16 cellular contexts compared by ENCODE assay signal in the genomic region with DNA sequence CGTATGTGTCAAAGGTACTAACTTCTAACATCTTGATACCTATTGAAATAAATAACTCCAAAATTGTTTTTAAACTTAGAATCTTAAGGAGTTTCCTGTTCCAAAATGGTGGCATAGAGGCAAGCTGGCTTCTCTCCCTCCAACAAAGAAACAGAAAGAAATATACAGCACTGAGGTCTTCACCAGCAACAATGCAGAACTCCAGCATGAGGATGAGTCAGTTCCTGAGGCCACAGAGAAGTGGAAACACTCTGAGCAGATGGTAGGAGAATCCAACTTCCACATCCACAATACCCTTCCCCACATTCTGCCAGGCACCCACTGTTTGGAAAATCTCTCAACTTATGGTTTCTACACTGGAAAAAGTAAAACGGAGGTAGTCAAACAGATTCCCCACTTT. TPM values are rescaled to one million over a fixed set of nuclear protein-coding genes. Genes with fewer than 3 reads are reported as not detected.
DNase-seq lines count a peak whose midpoint lies in the region; ATAC-seq and TF ChIP-seq lines count a peak whose summit lies in the region.
"Had no signal": no experiment of that assay in that cellular context is flagged by ENCODE, and none has a peak within 500 bp of the region (broad histone marks: within the 10 kb centered on the region; RNA-seq: fewer than 3 reads in every experiment).

No MANE protein-coding gene starts in this region.

- H3K27ac Mint-ChIP-seq in GM23338: no peak overlapping the region
- H3K27ac Mint-ChIP-seq: HFFc6 had no signal

- H3K36me3 Mint-ChIP-seq in GM23338 (ENCODE audit: low read depth): no peaks in the 10 kb centered on the region

- H4K20me1 ChIP-seq in GM23338 (replicated peaks; ENCODE audit: insufficient read depth): no peaks in the 10 kb centered on the region

- no peaks in the 10 kb centered on the region for H3K79me2 ChIP-seq in GM23338 (replicated peaks; ENCODE audit: insufficient read depth)

- H3K36me3 ChIP-seq in GM23338 (ENCODE audit: insufficient read depth) (no peaks in the 10 kb centered on the region), brain microvascular endothelial cell (replicated peaks) (no peaks in the 10 kb centered on the region)
- H3K36me3 ChIP-seq: MG63 had no signal

- no peaks in the 10 kb centered on the region for H3K9me2 ChIP-seq in GM23338 (ENCODE audit: insufficient read depth)

- ATAC-seq in GM23338: no peak

- H3K4me3 Mint-ChIP-seq in GM23338: no peak overlapping the region
- H3K4me3 Mint-ChIP-seq: HFFc6 had no signal

- no peaks in the 10 kb centered on the region for H3K4me1 Mint-ChIP-seq in GM23338

- no peaks in the 10 kb centered on the region for H3F3A ChIP-seq in GM23338 (replicated peaks; ENCODE audit: low read depth)

- no peak overlapping the region for H3K4me2 ChIP-seq in GM23338

- peak overlapping the region; percentile 58; the same call in 1 of the 2 replicates for H2AFZ ChIP-seq in GM23338

- TF ChIP-seq CTCF in AG10803 (conservative IDR thresholded peaks at IDR 0.05; ENCODE audit: low read length) (no peak), GM23338 (conservative IDR thresholded peaks at IDR 0.05; ENCODE audit: low read depth in 2 of 2) (no peak), brain microvascular endothelial cell (IDR thresholded peaks at IDR 0.05; ENCODE audit: low read depth, low read length, missing control alignments) (no peak)

- in situ Hi-C loops in brain microvascular endothelial cell (cut with HindIII; ENCODE audit: low pct_ligation_motif_present, low sequenced_read_pairs): no loop called here

- H3K27me3 Mint-ChIP-seq in GM23338 (ENCODE audit: insufficient read depth, low read depth, poor library complexity): peaks cover 3% of the 10 kb centered on the region

- intact Hi-C loops in cardiac septum (cut with DNase I): no loop called here

- no peaks in the 10 kb centered on the region for H3K4me1 ChIP-seq in GM23338 (ENCODE audit: insufficient read depth)

- no peaks in the 10 kb centered on the region for H3K27me3 ChIP-seq in GM23338 (ENCODE audit: insufficient read depth)
- H3K27me3 ChIP-seq in brain microvascular endothelial cell (replicated peaks): no peaks in the 10 kb centered on the region
- H3K27me3 ChIP-seq: MG63 had no signal

- H3K9me3 Mint-ChIP-seq in GM23338: no peaks in the 10 kb centered on the region

- DNase-seq in AG10803 (ENCODE audit: low read depth): peak; percentile 1
- no peak for DNase-seq in GM23338 (ENCODE audit: low spot score)
- DNase-seq in brain microvascular endothelial cell: peak; percentile 15
- DNase-seq in foreskin melanocyte: peak; percentile 11
- DNase-seq in NAMALWA (ENCODE audit: low spot score): no peak
- DNase-seq in NK-92 treated with Interleukin-12 subunit alpha and Interleukin-12 subunit beta, amount 100 ng/mL, for 24 hours (lab: John Stamatoyannopoulos, UW): no peak
- no peak for DNase-seq in cardiac septum (ENCODE audit: low spot score)
- DNase-seq in NCI-H2081 (lab: John Stamatoyannopoulos, UW): no peak
- DNase-seq: COR-L47, GOT3, HFFc6, KBM-7, MG63, NCI-H146, NCI-H226 had no signal

- H3K27ac ChIP-seq in GM23338 (ENCODE audit: low read depth): no peak overlapping the region
- no peak overlapping the region for H3K27ac ChIP-seq in brain microvascular endothelial cell
- H3K27ac ChIP-seq: C4-2B had no signal

- H3K4me3 ChIP-seq in AG10803 (ENCODE audit: low read length) (no peak overlapping the region), GM23338 (no peak overlapping the region), brain microvascular endothelial cell (ENCODE audit: low read depth, low read length) (no peak overlapping the region)
- H3K4me3 ChIP-seq: MG63 had no signal

TF ChIP-seq in GM23338, 12 proteins besides CTCF, POLR2A, EP300 and RAD21 (continues in another document):
- TF ChIP-seq ZNF114 (CRISPR knock-in tag; IDR thresholded peaks at IDR 0.05): no peak
- TF ChIP-seq, protein P1, sequence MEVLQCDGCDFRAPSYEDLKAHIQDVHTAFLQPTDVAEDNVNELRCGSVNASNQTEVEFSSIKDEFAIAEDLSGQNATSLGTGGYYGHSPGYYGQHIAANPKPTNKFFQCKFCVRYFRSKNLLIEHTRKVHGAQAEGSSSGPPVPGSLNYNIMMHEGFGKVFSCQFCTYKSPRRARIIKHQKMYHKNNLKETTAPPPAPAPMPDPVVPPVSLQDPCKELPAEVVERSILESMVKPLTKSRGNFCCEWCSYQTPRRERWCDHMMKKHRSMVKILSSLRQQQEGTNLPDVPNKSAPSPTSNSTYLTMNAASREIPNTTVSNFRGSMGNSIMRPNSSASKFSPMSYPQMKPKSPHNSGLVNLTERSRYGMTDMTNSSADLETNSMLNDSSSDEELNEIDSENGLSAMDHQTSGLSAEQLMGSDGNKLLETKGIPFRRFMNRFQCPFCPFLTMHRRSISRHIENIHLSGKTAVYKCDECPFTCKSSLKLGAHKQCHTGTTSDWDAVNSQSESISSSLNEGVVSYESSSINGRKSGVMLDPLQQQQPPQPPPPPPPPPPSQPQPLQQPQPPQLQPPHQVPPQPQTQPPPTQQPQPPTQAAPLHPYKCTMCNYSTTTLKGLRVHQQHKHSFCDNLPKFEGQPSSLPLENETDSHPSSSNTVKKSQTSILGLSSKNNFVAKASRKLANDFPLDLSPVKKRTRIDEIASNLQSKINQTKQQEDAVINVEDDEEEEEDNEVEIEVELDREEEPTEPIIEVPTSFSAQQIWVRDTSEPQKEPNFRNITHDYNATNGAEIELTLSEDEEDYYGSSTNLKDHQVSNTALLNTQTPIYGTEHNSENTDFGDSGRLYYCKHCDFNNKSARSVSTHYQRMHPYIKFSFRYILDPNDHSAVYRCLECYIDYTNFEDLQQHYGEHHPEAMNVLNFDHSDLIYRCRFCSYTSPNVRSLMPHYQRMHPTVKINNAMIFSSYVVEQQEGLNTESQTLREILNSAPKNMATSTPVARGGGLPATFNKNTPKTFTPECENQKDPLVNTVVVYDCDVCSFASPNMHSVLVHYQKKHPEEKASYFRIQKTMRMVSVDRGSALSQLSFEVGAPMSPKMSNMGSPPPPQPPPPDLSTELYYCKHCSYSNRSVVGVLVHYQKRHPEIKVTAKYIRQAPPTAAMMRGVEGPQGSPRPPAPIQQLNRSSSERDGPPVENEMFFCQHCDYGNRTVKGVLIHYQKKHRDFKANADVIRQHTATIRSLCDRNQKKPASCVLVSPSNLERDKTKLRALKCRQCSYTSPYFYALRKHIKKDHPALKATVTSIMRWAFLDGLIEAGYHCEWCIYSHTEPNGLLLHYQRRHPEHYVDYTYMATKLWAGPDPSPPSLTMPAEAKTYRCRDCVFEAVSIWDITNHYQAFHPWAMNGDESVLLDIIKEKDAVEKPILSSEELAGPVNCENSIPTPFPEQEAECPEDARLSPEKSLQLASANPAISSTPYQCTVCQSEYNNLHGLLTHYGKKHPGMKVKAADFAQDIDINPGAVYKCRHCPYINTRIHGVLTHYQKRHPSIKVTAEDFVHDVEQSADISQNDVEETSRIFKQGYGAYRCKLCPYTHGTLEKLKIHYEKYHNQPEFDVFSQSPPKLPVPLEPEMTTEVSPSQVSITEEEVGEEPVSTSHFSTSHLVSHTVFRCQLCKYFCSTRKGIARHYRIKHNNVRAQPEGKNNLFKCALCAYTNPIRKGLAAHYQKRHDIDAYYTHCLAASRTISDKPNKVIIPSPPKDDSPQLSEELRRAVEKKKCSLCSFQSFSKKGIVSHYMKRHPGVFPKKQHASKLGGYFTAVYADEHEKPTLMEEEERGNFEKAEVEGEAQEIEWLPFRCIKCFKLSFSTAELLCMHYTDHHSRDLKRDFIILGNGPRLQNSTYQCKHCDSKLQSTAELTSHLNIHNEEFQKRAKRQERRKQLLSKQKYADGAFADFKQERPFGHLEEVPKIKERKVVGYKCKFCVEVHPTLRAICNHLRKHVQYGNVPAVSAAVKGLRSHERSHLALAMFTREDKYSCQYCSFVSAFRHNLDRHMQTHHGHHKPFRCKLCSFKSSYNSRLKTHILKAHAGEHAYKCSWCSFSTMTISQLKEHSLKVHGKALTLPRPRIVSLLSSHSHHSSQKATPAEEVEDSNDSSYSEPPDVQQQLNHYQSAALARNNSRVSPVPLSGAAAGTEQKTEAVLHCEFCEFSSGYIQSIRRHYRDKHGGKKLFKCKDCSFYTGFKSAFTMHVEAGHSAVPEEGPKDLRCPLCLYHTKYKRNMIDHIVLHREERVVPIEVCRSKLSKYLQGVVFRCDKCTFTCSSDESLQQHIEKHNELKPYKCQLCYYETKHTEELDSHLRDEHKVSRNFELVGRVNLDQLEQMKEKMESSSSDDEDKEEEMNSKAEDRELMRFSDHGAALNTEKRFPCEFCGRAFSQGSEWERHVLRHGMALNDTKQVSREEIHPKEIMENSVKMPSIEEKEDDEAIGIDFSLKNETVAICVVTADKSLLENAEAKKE (CRISPR knock-in tag; IDR thresholded peaks at IDR 0.05): no peak
- TF ChIP-seq, protein P2, sequence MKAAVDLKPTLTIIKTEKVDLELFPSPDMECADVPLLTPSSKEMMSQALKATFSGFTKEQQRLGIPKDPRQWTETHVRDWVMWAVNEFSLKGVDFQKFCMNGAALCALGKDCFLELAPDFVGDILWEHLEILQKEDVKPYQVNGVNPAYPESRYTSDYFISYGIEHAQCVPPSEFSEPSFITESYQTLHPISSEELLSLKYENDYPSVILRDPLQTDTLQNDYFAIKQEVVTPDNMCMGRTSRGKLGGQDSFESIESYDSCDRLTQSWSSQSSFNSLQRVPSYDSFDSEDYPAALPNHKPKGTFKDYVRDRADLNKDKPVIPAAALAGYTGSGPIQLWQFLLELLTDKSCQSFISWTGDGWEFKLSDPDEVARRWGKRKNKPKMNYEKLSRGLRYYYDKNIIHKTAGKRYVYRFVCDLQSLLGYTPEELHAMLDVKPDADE (IDR thresholded peaks at IDR 0.05): no peak
- no peak for TF ChIP-seq CREB1 (CRISPR knock-in tag; IDR thresholded peaks at IDR 0.05; ENCODE audit: low read depth)
- TF ChIP-seq JUNB (IDR thresholded peaks at IDR 0.05; ENCODE audit: unreplicated experiment): no peak
- TF ChIP-seq ZNF331 (CRISPR knock-in tag; IDR thresholded peaks at IDR 0.05; ENCODE audit: low read depth): no peak

RNA-seq across cellular contexts. Expression of a gene that starts 12.2 kb away (rescaled TPM):
- 66.5 and 71.2 TPM in 2 replicates for total RNA-seq in GM23338 (2014; rRNA removed; shearing (Covaris generic))
- 122 and 132 TPM in 2 replicates for polyA plus RNA-seq in GM23338 (2016; fragmentation: Nextera tagmentation; extraction: Ambion mirVana)
- total RNA-seq in cardiac septum: 18.3 TPM

RNA-seq across cellular contexts. Expression of a gene that starts 36.2 kb away (rescaled TPM):
- 1,206 and 1,282 TPM in 2 replicates for total RNA-seq in GM23338 (2014; rRNA removed; shearing (Covaris generic))
- 1,441 and 1,488 TPM in 2 replicates for polyA plus RNA-seq in GM23338 (2016; fragmentation: Nextera tagmentation; extraction: Ambion mirVana)
- total RNA-seq in cardiac septum: 717 TPM

Comparison
In these comparisons a context has a peak if more than half of its experiments do, and no peak if none do; other contexts are left out.
1. DNase-seq: peak in AG10803 (single experiment), brain microvascular endothelial cell (single experiment) and foreskin melanocyte (single experiment); none in GM23338 (single experiment), NAMALWA (single experiment), NK-92 treated with Interleukin-12 subunit alpha and Interleukin-12 subunit beta, amount 100 ng/mL, for 24 hours (single experiment), cardiac septum (single experiment) and NCI-H2081 (0 of 2).